21 cellular contexts compared by ENCODE assay signal in genomic region chr14:72888636-72889201, GRCh38. TPM values are rescaled to one million over a fixed set of nuclear protein-coding genes. Genes with fewer than 3 reads are reported as not detected.
A peak's percentile ranks its signal among the peaks of the same experiment; 100 is the strongest.
DNase-seq lines count a peak whose midpoint lies in the region; ATAC-seq and TF ChIP-seq lines count a peak whose summit lies in the region.
"Had no signal": no experiment of that assay in that cellular context is flagged by ENCODE, and none has a peak within 500 bp of the region (broad histone marks: within the 10 kb centered on the region; RNA-seq: fewer than 3 reads in every experiment).

No MANE protein-coding gene starts in this region.

- peak overlapping the region; percentile 79; the same call in 1 of the 2 replicates for H3K9ac ChIP-seq in MM.1S (ENCODE audit: low read length)

- DNase-seq in heart left ventricle: no peak
- no peak for DNase-seq in Right ventricle myocardium superior
- peak; percentile 44 for DNase-seq in MM.1S
- peak; percentile 60 for DNase-seq in fibroblast of gingiva (ENCODE audit: low read depth)
- DNase-seq in gastrocnemius medialis: no peak
- no peak for DNase-seq in PC-9
- no peak for DNase-seq in activated effector memory CD4-positive, alpha-beta T cell treated with anti-CD3 and anti-CD28 coated beads, Interleukin-2, amount 50 U/mL, for 16 hours
- no peak for DNase-seq in activated T-cell treated with anti-CD3 and anti-CD28 coated beads, Interleukin-2, amount 50 U/mL, for 4 hours
- DNase-seq: 8988T; activated CD4-positive, alpha-beta T cell treated with anti-CD3 and anti-CD28 coated beads, Interleukin-2, amount 50 U/mL, for 1 hour; activated naive CD8-positive, alpha-beta T cell treated with anti-CD3 and anti-CD28 coated beads, Interleukin-2, amount 50 U/mL, for 24 hours; Caco-2; foreskin melanocyte; kidney; NCI-H1436; NCI-H2107; WERI-Rb-1 had no signal

- TF ChIP-seq CTCF in heart left ventricle (IDR thresholded peaks at IDR 0.05) (no peak), MM.1S (IDR thresholded peaks at IDR 0.05; ENCODE audit: low read length) (no peak), gastrocnemius medialis (IDR thresholded peaks at IDR 0.05 in 4 of 5, conservative IDR thresholded peaks at IDR 0.05 in 1 of 5) (no peak), PC-9 (conservative IDR thresholded peaks at IDR 0.05) (no peak)

- H3K27ac ChIP-seq in heart left ventricle (peak overlapping the region in 10 of 12 donors; percentile 4 to 89 (median 66)), MM.1S (ENCODE audit: low read length) (peak overlapping the region; percentile 78), gastrocnemius medialis (peak overlapping the region in 3 of 4 donors; percentile 13 to 44 (median 42)), PC-9 (no peak overlapping the region)
- H3K27ac ChIP-seq: WERI-Rb-1 had no signal

- CTCF ChIA-PET in PC-9 (lab: Charles Lee): no interaction called here

- no TSS peak for BruUV-seq in PC-9 (replicated peaks; lab: Mats Ljungman, UMichigan)

- H3K9me2 ChIP-seq in MM.1S (replicated peaks; ENCODE audit: insufficient read depth, low read length) (no peaks in the 10 kb centered on the region), PC-9 (ENCODE audit: insufficient read depth) (no peaks in the 10 kb centered on the region)

- no peak overlapping the region for H3K4me3 Mint-ChIP-seq in activated T-cell treated with anti-CD3 and anti-CD28 coated beads, Interleukin-2, amount 50 U/mL, for 4 hours
- H3K4me3 Mint-ChIP-seq: activated naive CD8-positive, alpha-beta T cell treated with anti-CD3 and anti-CD28 coated beads, Interleukin-2, amount 50 U/mL, for 24 hours; dendritic cell treated with granulocyte-macrophage colony-stimulating factor and Interleukin-4, amounts not matched to agents 40 ng/mL and 50 ng/mL, for 4 days; type B pancreatic cell had no signal

- POLR2A ChIA-PET in PC-9 (lab: Charles Lee; ENCODE audit: unreplicated experiment): no interaction called here

- peaks cover 97% of the 10 kb centered on the region for H3K79me2 ChIP-seq in MM.1S (ENCODE audit: low read length)
- H3K79me2 ChIP-seq in PC-9 (ENCODE audit: low read depth): no peaks in the 10 kb centered on the region

- H2AFZ ChIP-seq in MM.1S (ENCODE audit: low read length): no peak overlapping the region
- H2AFZ ChIP-seq in PC-9: no peak overlapping the region

- H4K20me1 ChIP-seq in MM.1S (ENCODE audit: insufficient read depth, low read length) (no peaks in the 10 kb centered on the region), PC-9 (ENCODE audit: insufficient read depth) (no peaks in the 10 kb centered on the region)

- H3K4me1 Mint-ChIP-seq in activated T-cell treated with anti-CD3 and anti-CD28 coated beads, Interleukin-2, amount 50 U/mL, for 4 hours (ENCODE audit: low read depth): peaks cover 13% of the 10 kb centered on the region

- in situ Hi-C loops in gastrocnemius medialis (cut with MboI; ENCODE audit: low sequenced_read_pairs in 4 of 4): no loop called here

- ATAC-seq in heart left ventricle (no peak), Right ventricle myocardium superior (ENCODE audit: poor library complexity) (no peak), gastrocnemius medialis (no peak)
- ATAC-seq in activated T-cell treated with anti-CD3 and anti-CD28 coated beads, Interleukin-2, amount 50 U/mL, for 4 hours: no peak
- ATAC-seq: activated naive CD8-positive, alpha-beta T cell treated with anti-CD3 and anti-CD28 coated beads, Interleukin-2, amount 50 U/mL, for 24 hours; SK-N-SH treated with all-trans-retinoic acid at 6 μM for 48 hours had no signal

- H3K36me3 ChIP-seq in heart left ventricle (peaks cover 0 to 3% (median 0%) of the 10 kb centered on the region in 9 donors), MM.1S (replicated peaks; ENCODE audit: insufficient read depth, low read length) (no peaks in the 10 kb centered on the region), gastrocnemius medialis (no peaks in the 10 kb centered on the region), PC-9 (ENCODE audit: low read depth) (no peaks in the 10 kb centered on the region)
- H3K36me3 ChIP-seq: WERI-Rb-1 had no signal

- H3F3A ChIP-seq in MM.1S (ENCODE audit: insufficient read depth, low read length): peaks cover 34% of the 10 kb centered on the region
- no peaks in the 10 kb centered on the region for H3F3A ChIP-seq in PC-9 (ENCODE audit: insufficient read depth, low read depth)

- peaks cover 0 to 42% (median 17%) of the 10 kb centered on the region in 12 donors for H3K4me1 ChIP-seq in heart left ventricle
- peaks cover 29% of the 10 kb centered on the region for H3K4me1 ChIP-seq in MM.1S (ENCODE audit: low read length)
- H3K4me1 ChIP-seq in gastrocnemius medialis: peaks cover 54 to 59% of the 10 kb centered on the region in 2 donors
- no peaks in the 10 kb centered on the region for H3K4me1 ChIP-seq in PC-9 (replicated peaks; ENCODE audit: insufficient read depth)

- H3K9me3 ChIP-seq in heart left ventricle (no peaks in the 10 kb centered on the region), MM.1S (replicated peaks; ENCODE audit: insufficient read depth, low read length) (no peaks in the 10 kb centered on the region), gastrocnemius medialis (no peaks in the 10 kb centered on the region), PC-9 (ENCODE audit: insufficient read depth, low read depth) (no peaks in the 10 kb centered on the region)
- H3K9me3 ChIP-seq: Caco-2 had no signal

- H3K4me3 ChIP-seq in heart left ventricle: peak overlapping the region in 2 of 12 donors; percentile 2 to 8
- peak overlapping the region; percentile 15; the same call in 1 of the 2 replicates for H3K4me3 ChIP-seq in MM.1S (ENCODE audit: low read length)
- H3K4me3 ChIP-seq in gastrocnemius medialis: no peak overlapping the region
- H3K4me3 ChIP-seq in PC-9: no peak overlapping the region

- peaks cover 2% of the 10 kb centered on the region for H3K36me3 Mint-ChIP-seq in activated T-cell treated with anti-CD3 and anti-CD28 coated beads, Interleukin-2, amount 50 U/mL, for 4 hours (ENCODE audit: insufficient read depth)
- H3K36me3 Mint-ChIP-seq: type B pancreatic cell had no signal

- intact Hi-C loops in heart left ventricle (cut with DNase I): loop anchor here in 2 of 10 donors (10.0 kb wide), 2 partner anchors 54 to 74 kb away; no protein-coding TSS in a partner anchor
- intact Hi-C loops in Right ventricle myocardium superior (cut with DNase I): no loop called here
- intact Hi-C loops in gastrocnemius medialis (cut with DNase I; ENCODE audit: low total_unique reads): no loop called here
- intact Hi-C loops in PC-9 (cut with micrococcal nuclease; ENCODE audit: unreplicated experiment): no loop called here

- H3K27me3 ChIP-seq in heart left ventricle (peaks cover 0 to 26% (median 0%) of the 10 kb centered on the region in 9 donors), MM.1S (replicated peaks; ENCODE audit: insufficient read depth, low read length) (no peaks in the 10 kb centered on the region), gastrocnemius medialis (no peaks in the 10 kb centered on the region), PC-9 (ENCODE audit: insufficient read depth, low read depth) (peaks cover 64% of the 10 kb centered on the region)

- no peak for TF ChIP-seq POLR2A in heart left ventricle (IDR thresholded peaks at IDR 0.05)
- no peak for TF ChIP-seq POLR2A in gastrocnemius medialis (IDR thresholded peaks at IDR 0.05)

- 62 to 67% (median 65%) methylated on average over 2 of the region's 2 CpGs for WGBS in heart left ventricle, 4 donors

- no peaks in the 10 kb centered on the region for H3K9me3 Mint-ChIP-seq in activated T-cell treated with anti-CD3 and anti-CD28 coated beads, Interleukin-2, amount 50 U/mL, for 4 hours
- H3K9me3 Mint-ChIP-seq: activated naive CD8-positive, alpha-beta T cell treated with anti-CD3 and anti-CD28 coated beads, Interleukin-2, amount 50 U/mL, for 24 hours; dendritic cell treated with granulocyte-macrophage colony-stimulating factor and Interleukin-4, amounts not matched to agents 40 ng/mL and 50 ng/mL, for 4 days; type B pancreatic cell had no signal

- H3K27me3 Mint-ChIP-seq in activated T-cell treated with anti-CD3 and anti-CD28 coated beads, Interleukin-2, amount 50 U/mL, for 4 hours (ENCODE audit: low read depth): peaks cover 31% of the 10 kb centered on the region

- H3K4me2 ChIP-seq in MM.1S (ENCODE audit: low read depth, low read length) (peak overlapping the region; percentile 84), PC-9 (no peak overlapping the region)

RNA-seq across cellular contexts. Expression of gene DPF3, which starts 5.2 kb away (rescaled TPM):
- total RNA-seq in heart left ventricle (10 to 100 TPM; 20.5 to 53.8 (median 40.4) TPM), Right ventricle myocardium superior (25.0 TPM), gastrocnemius medialis (10 to 100 TPM; 16.7 to 27.8 (median 20.3) TPM), PC-9 (2021) (not detected in 2 replicates)
- 10 to 100 TPM; 13.5 to 21.2 TPM for polyA plus RNA-seq in heart left ventricle
- under 1 TPM; 0.48 to 0.95 (median 0.71) TPM for total RNA-seq in activated T-cell treated with anti-CD3 and anti-CD28 coated beads, Interleukin-2, amount 50 U/mL, for 4 hours
- total RNA-seq: bronchial epithelial cell, Caco-2 had no signal

RNA-seq across cellular contexts. Expression of gene DCAF4, which starts 37.5 kb away (rescaled TPM):
- 10 to 100 TPM in 2 of 9 donors, 1 to 10 TPM in 7; 5.2 to 13.1 (median 8.6) TPM for total RNA-seq in heart left ventricle
- polyA plus RNA-seq in heart left ventricle: 10 to 100 TPM in 1 of 2 donors, 1 to 10 TPM in 1; 2.4 to 10.0 TPM
- 5.5 TPM for total RNA-seq in Right ventricle myocardium superior
- total RNA-seq in gastrocnemius medialis: 10 to 100 TPM; 13.9 to 38.3 (median 25.7) TPM
- total RNA-seq in PC-9 (2021): 17.6 and 20.0 TPM in 2 replicates
- 10 to 100 TPM; 29.7 to 39.2 (median 34.0) TPM for total RNA-seq in activated T-cell treated with anti-CD3 and anti-CD28 coated beads, Interleukin-2, amount 50 U/mL, for 4 hours

Comparison
In these comparisons a context has a peak if more than half of its experiments do, and no peak if none do; other contexts are left out.
1. DNase-seq: peak in MM.1S (single experiment) and fibroblast of gingiva (single experiment); none in heart left ventricle (0 of 5), Right ventricle myocardium superior (single experiment), gastrocnemius medialis (0 of 2), PC-9 (0 of 2), activated effector memory CD4-positive, alpha-beta T cell treated with anti-CD3 and anti-CD28 coated beads, Interleukin-2, amount 50 U/mL, for 16 hours (single experiment) and activated T-cell treated with anti-CD3 and anti-CD28 coated beads, Interleukin-2, amount 50 U/mL, for 4 hours (single experiment).
2. RNA of gene DPF3, which starts 5.2 kb away (total RNA-seq): 20.5 to 53.8 TPM in heart left ventricle, 25.0 TPM in Right ventricle myocardium superior (single experiment) and 16.7 to 27.8 TPM in gastrocnemius medialis; 0.48 to 0.95 TPM in activated T-cell treated with anti-CD3 and anti-CD28 coated beads, Interleukin-2, amount 50 U/mL, for 4 hours and not detected in PC-9; every median in the first group is over 4 times any median in the second.